Comparison of ENCODE assay signal across 16 cellular contexts in genomic region chr7:6252310-6252709, GRCh38. TPM values are rescaled to one million over a fixed set of nuclear protein-coding genes. Genes with fewer than 3 reads are reported as not detected.
A peak's percentile ranks its signal among the peaks of the same experiment; 100 is the strongest.
DNase-seq lines count a peak whose midpoint lies in the region; ATAC-seq and TF ChIP-seq lines count a peak whose summit lies in the region.
"Had no signal": no experiment of that assay in that cellular context is flagged by ENCODE, and none has a peak within 500 bp of the region (broad histone marks: within the 10 kb centered on the region; RNA-seq: fewer than 3 reads in every experiment).

No MANE protein-coding gene starts in this region.

- no peaks in the 10 kb centered on the region for H3K9me2 ChIP-seq in GM23248 (ENCODE audit: insufficient read depth)

- H4K20me1 ChIP-seq in GM23248 (ENCODE audit: insufficient read depth): no peaks in the 10 kb centered on the region

- H3K27ac ChIP-seq in GM23248 (peak overlapping the region; percentile 96), prostate gland (no peak overlapping the region)
- H3K27ac ChIP-seq: pancreas, stomach had no signal

- H3K4me3 ChIP-seq in GM23248 (peak overlapping the region; percentile 46), fibroblast of the aortic adventitia (ENCODE audit: low read depth, low read length) (no peak overlapping the region), skeletal muscle satellite cell (ENCODE audit: low read length) (peak overlapping the region; percentile 12), prostate gland (no peak overlapping the region)
- H3K4me3 ChIP-seq: HAP-1, pancreas, stomach had no signal

- no peaks in the 10 kb centered on the region for H3K27me3 ChIP-seq in GM23248 (replicated peaks; ENCODE audit: insufficient read depth)
- no peaks in the 10 kb centered on the region for H3K27me3 ChIP-seq in skeletal muscle satellite cell (ENCODE audit: control insufficient read depth, insufficient read depth, low read length)
- no peaks in the 10 kb centered on the region for H3K27me3 ChIP-seq in prostate gland (replicated peaks; ENCODE audit: insufficient read depth)
- H3K27me3 ChIP-seq: pancreas, stomach had no signal

- H3K9ac ChIP-seq in GM23248 (peak overlapping the region; percentile 80), skeletal muscle satellite cell (ENCODE audit: low read depth, low read length) (peak overlapping the region; percentile 80)

- DNase-seq in GM23248 (peak; percentile 83), SW480 (ENCODE audit: low spot score) (peak; percentile 86), fibroblast of the aortic adventitia (ENCODE audit: low read depth) (peak; percentile 59), activated gamma-delta T cell (lab: John Stamatoyannopoulos, UW) (no peak), prostate gland (ENCODE audit: low spot score) (no peak)
- DNase-seq: activated CD4-positive, alpha-beta T cell treated with anti-CD3 and anti-CD28 coated beads, Interleukin-2, amount 50 U/mL, for 4 hours; activated effector memory CD4-positive, alpha-beta T cell treated with anti-CD3 and anti-CD28 coated beads, Interleukin-2, amount 50 U/mL, for 16 hours; NCI-H1694 treated with DMSO at 0.1 percent for 48 hours; pancreas; stimulated activated CD4-positive, alpha-beta T cell treated with anti-CD3 and anti-CD28 coated beads, Interleukin-4, amount 100 ng/mL, for 1 hour; stomach; T-helper 2 cell had no signal

- ATAC-seq in GM18867 (IDR thresholded peaks at IDR 0.05; ENCODE audit: unreplicated experiment) (no peak), HG02938 (IDR thresholded peaks at IDR 0.05; ENCODE audit: unreplicated experiment) (no peak)
- ATAC-seq: pancreas had no signal

- intact Hi-C loops in prostate gland (cut with DNase I): no loop called here

- WGBS in GM23248 (ENCODE audit: low coverage in 1 of 2, low lambda C conversion rate in 2 of 2, missing lambda C conversion rate in 2 of 2), 2 experiments: 1% methylated on average over 5 of the region's 5 CpGs
- WGBS in prostate gland: 55% methylated on average over 5 of the region's 5 CpGs

- peaks cover 91% of the 10 kb centered on the region for H3K4me1 ChIP-seq in GM23248 (ENCODE audit: insufficient read depth)
- H3K4me1 ChIP-seq in skeletal muscle satellite cell (ENCODE audit: control insufficient read depth, insufficient read depth, low read length): peaks cover 83% of the 10 kb centered on the region
- no peaks in the 10 kb centered on the region for H3K4me1 ChIP-seq in prostate gland (replicated peaks)
- H3K4me1 ChIP-seq: pancreas had no signal

- TF ChIP-seq POLR2A in prostate gland (IDR thresholded peaks at IDR 0.05): no peak

- H3K36me3 ChIP-seq in GM23248 (ENCODE audit: low read depth): no peaks in the 10 kb centered on the region
- H3K36me3 ChIP-seq in skeletal muscle satellite cell (ENCODE audit: insufficient read depth, low read length): no peaks in the 10 kb centered on the region
- no peaks in the 10 kb centered on the region for H3K36me3 ChIP-seq in prostate gland
- H3K36me3 ChIP-seq: HAP-1, pancreas, stomach had no signal

- TF ChIP-seq CTCF in fibroblast of the aortic adventitia (IDR thresholded peaks at IDR 0.05; ENCODE audit: insufficient read depth, low read length) (no peak), prostate gland (IDR thresholded peaks at IDR 0.05) (no peak)

- H3K4me2 ChIP-seq in GM23248 (ENCODE audit: unreplicated experiment): peak overlapping the region; percentile 72
- peak overlapping the region; percentile 62 for H3K4me2 ChIP-seq in skeletal muscle satellite cell (ENCODE audit: low read length)

- H2AFZ ChIP-seq in GM23248: no peak overlapping the region

- H3F3A ChIP-seq in GM23248 (ENCODE audit: insufficient read depth): peaks cover 86% of the 10 kb centered on the region

- in situ Hi-C loops in GM23248 (cut with MboI): no loop called here

- peaks cover 92% of the 10 kb centered on the region for H3K79me2 ChIP-seq in GM23248 (ENCODE audit: insufficient read depth)

- H3K9me3 ChIP-seq in GM23248 (ENCODE audit: low read depth) (no peaks in the 10 kb centered on the region), skeletal muscle satellite cell (replicated peaks; ENCODE audit: low read length) (no peaks in the 10 kb centered on the region), prostate gland (no peaks in the 10 kb centered on the region)
- H3K9me3 ChIP-seq: HAP-1, pancreas, stomach had no signal

RNA-seq across cellular contexts. Expression of gene CYTH3, which starts 20.1 kb away (rescaled TPM):
- total RNA-seq in GM23248 (2014; rRNA removed; shearing (Covaris generic)): 45.5 and 47.1 TPM in 2 replicates
- polyA plus RNA-seq in GM23248 (2016; fragmentation: Nextera tagmentation; extraction: Ambion mirVana): 33.3 and 34.2 TPM in 2 replicates
- total RNA-seq in fibroblast of the aortic adventitia (ENCODE audit: low replicate concordance): 27.1 and 28.2 TPM in 2 replicates
- 26.4 and 28.6 TPM in 2 replicates for total RNA-seq in skeletal muscle satellite cell (2012; rRNA removed)
- 10 to 100 TPM; 12.3 to 37.7 TPM for total RNA-seq in prostate gland

Comparison
In these comparisons a context has a peak if more than half of its experiments do, and no peak if none do; other contexts are left out.
1. DNase-seq: peak in GM23248 (single experiment), SW480 (single experiment) and fibroblast of the aortic adventitia (single experiment); none in activated gamma-delta T cell (single experiment) and prostate gland (single experiment).
2. H3K4me3 ChIP-seq: peak in GM23248 (single experiment) and skeletal muscle satellite cell (single experiment); none in fibroblast of the aortic adventitia (single experiment) and prostate gland (0 of 2).